ENCODE assay signal across 1 cellular context in genomic region chr7:107168233-107169119, GRCh38.
TF ChIP-seq lines count a peak whose summit lies in the region.

Gene HBP1, plus strand, starts transcription at chr7:107169003. Its CDS starts 10,891 bp downstream, at chr7:107179894.

TF ChIP-seq in HepG2, 621 proteins besides CTCF, POLR2A, EP300 and RAD21 (continued from another document and continues in another):
- TF ChIP-seq ZNF407 (CRISPR knock-in tag; IDR thresholded peaks at IDR 0.05; ENCODE audit: not compliant biosample characterization), result no peak
- no peak for TF ChIP-seq MTERF4 (CRISPR knock-in tag; IDR thresholded peaks at IDR 0.05)
- TF ChIP-seq ZNF530 (CRISPR knock-in tag; IDR thresholded peaks at IDR 0.05; ENCODE audit: low read depth), result no peak
- TF ChIP-seq TEAD3 (CRISPR knock-in tag; optimal IDR thresholded peaks at IDR 0.05; ENCODE audit: borderline replicate concordance), result peak; percentile 56
- no peak for TF ChIP-seq ZNF816 (CRISPR knock-in tag; IDR thresholded peaks at IDR 0.05; ENCODE audit: borderline replicate concordance)
- TF ChIP-seq SRY (CRISPR knock-in tag; IDR thresholded peaks at IDR 0.05), result 0 out of 2 replicates have a peak, but pooled peaks have one; percentile 30
- TF ChIP-seq FOXA1 (IDR thresholded peaks at IDR 0.05), result peak; percentile 83
- peak; percentile 94 for TF ChIP-seq FOXA1 (CRISPR knock-in tag; IDR thresholded peaks at IDR 0.05)
- no peak for TF ChIP-seq AFF4 (CRISPR knock-in tag; IDR thresholded peaks at IDR 0.05)
- no peak; the same call in 1 of the 2 replicates for TF ChIP-seq PHF21A (CRISPR knock-in tag; IDR thresholded peaks at IDR 0.05)
- peak; percentile 37; the same call in 1 of the 2 replicates for TF ChIP-seq ZNF567 (CRISPR knock-in tag; IDR thresholded peaks at IDR 0.05; ENCODE audit: borderline replicate concordance)
- TF ChIP-seq HNRNPLL (IDR thresholded peaks at IDR 0.05; ENCODE audit: low read depth, low read length, poor library complexity, severe bottlenecking), result no peak
- TF ChIP-seq KMT2B (CRISPR knock-in tag; IDR thresholded peaks at IDR 0.05), result peak; percentile 45; the same call in 1 of the 2 replicates
- TF ChIP-seq ZNF446 (CRISPR knock-in tag; IDR thresholded peaks at IDR 0.05), result no peak
- TF ChIP-seq HMGA1 (CRISPR knock-in tag; conservative IDR thresholded peaks at IDR 0.05), result no peak
- no peak for TF ChIP-seq TCF7 (IDR thresholded peaks at IDR 0.05; ENCODE audit: low read depth)
- no peak for TF ChIP-seq TRIM24 (CRISPR knock-in tag; IDR thresholded peaks at IDR 0.05)
- TF ChIP-seq FOXC1 (CRISPR knock-in tag; IDR thresholded peaks at IDR 0.05; ENCODE audit: borderline replicate concordance), result peak; percentile 60; the same call in 1 of the 2 replicates
- 0 out of 2 replicates have a peak, but pooled peaks have one; percentile 14 for TF ChIP-seq SRF (IDR thresholded peaks at IDR 0.05; ENCODE audit: low read depth, low read length)
- no peak for TF ChIP-seq ARNT (IDR thresholded peaks at IDR 0.05)
- no peak for TF ChIP-seq BCLAF1 (IDR thresholded peaks at IDR 0.05)
- no peak; the same call in 1 of the 2 replicates for TF ChIP-seq CCDC6 (CRISPR knock-in tag; IDR thresholded peaks at IDR 0.05)
- TF ChIP-seq ATF3 (CRISPR knock-in tag; IDR thresholded peaks at IDR 0.05), result peak; percentile 14; the same call in 1 of the 2 replicates
- TF ChIP-seq KLF13 (CRISPR knock-in tag; IDR thresholded peaks at IDR 0.05), result no peak
- TF ChIP-seq THAP11 (CRISPR knock-in tag; IDR thresholded peaks at IDR 0.05), result peak; percentile 98
- TF ChIP-seq ZNF460 (CRISPR knock-in tag; IDR thresholded peaks at IDR 0.05; ENCODE audit: borderline replicate concordance), result no peak
- no peak; the same call in 1 of the 2 replicates for TF ChIP-seq IRF9 (CRISPR knock-in tag; IDR thresholded peaks at IDR 0.05; ENCODE audit: borderline replicate concordance)
- TF ChIP-seq REL (CRISPR knock-in tag; conservative IDR thresholded peaks at IDR 0.05), result no peak
- TF ChIP-seq CBFB (CRISPR knock-in tag; IDR thresholded peaks at IDR 0.05), result no peak
- peak; percentile 18; the same call in 1 of the 2 replicates for TF ChIP-seq ZSCAN9 (CRISPR knock-in tag; IDR thresholded peaks at IDR 0.05; ENCODE audit: borderline replicate concordance)
- peak; percentile 41 for TF ChIP-seq HNF1B (CRISPR knock-in tag; IDR thresholded peaks at IDR 0.05)
- TF ChIP-seq ZNF570 (CRISPR knock-in tag; IDR thresholded peaks at IDR 0.05; ENCODE audit: borderline replicate concordance), result no peak
- no peak for TF ChIP-seq HDAC6 (IDR thresholded peaks at IDR 0.05; ENCODE audit: low read depth, low read length)
- peak; percentile 80 for TF ChIP-seq GATAD1 (CRISPR knock-in tag; IDR thresholded peaks at IDR 0.05)
- TF ChIP-seq HDAC2 (CRISPR knock-in tag; IDR thresholded peaks at IDR 0.05), result no peak
- peak; percentile 16; the same call in 1 of the 2 replicates for TF ChIP-seq TARDBP (CRISPR knock-in tag; IDR thresholded peaks at IDR 0.05)
- no peak for TF ChIP-seq ZSCAN29 (CRISPR knock-in tag; conservative IDR thresholded peaks at IDR 0.05)
- no peak for TF ChIP-seq FOXO4 (CRISPR knock-in tag; conservative IDR thresholded peaks at IDR 0.05)
- peak; percentile 99 for TF ChIP-seq SP2 (CRISPR knock-in tag; IDR thresholded peaks at IDR 0.05)
- no peak; the same call in 1 of the 2 replicates for TF ChIP-seq SMYD3 (CRISPR knock-in tag; IDR thresholded peaks at IDR 0.05)
- TF ChIP-seq ZNF709 (CRISPR knock-in tag; IDR thresholded peaks at IDR 0.05), result no peak
- TF ChIP-seq HIVEP1 (CRISPR knock-in tag; IDR thresholded peaks at IDR 0.05), result peak; percentile 49; the same call in 1 of the 2 replicates
- TF ChIP-seq NFRKB (IDR thresholded peaks at IDR 0.05), result peak; percentile 92
